In genomic region chr13:95288899-95289500, GRCh38 we compare ENCODE assay signal across 1 cellular context.
TF ChIP-seq lines count a peak whose summit lies in the region.

No MANE protein-coding gene starts in this region.

TF ChIP-seq in HEK293, 187 proteins besides CTCF, POLR2A, EP300 and RAD21 (continued from another document and continues in another):
- TF ChIP-seq INSM2 (tag by site-specific recombination; IDR thresholded peaks at IDR 0.05) = peak; percentile 97
- no peak for TF ChIP-seq KLF1 (tag by site-specific recombination; IDR thresholded peaks at IDR 0.05)
- no peak for TF ChIP-seq ZNF354C (tag by site-specific recombination; IDR thresholded peaks at IDR 0.05; ENCODE audit: borderline replicate concordance, low read depth)
- TF ChIP-seq ZNF26 (tag by site-specific recombination; IDR thresholded peaks at IDR 0.05) = no peak
- TF ChIP-seq ZBTB1 (tag by site-specific recombination; IDR thresholded peaks at IDR 0.05) = peak; percentile 88
- no peak for TF ChIP-seq ZNF433 (tag by site-specific recombination; IDR thresholded peaks at IDR 0.05; ENCODE audit: low read depth)
- no peak for TF ChIP-seq ZSCAN4 (tag by site-specific recombination; IDR thresholded peaks at IDR 0.05)
- TF ChIP-seq ZBTB49 (tag by site-specific recombination; IDR thresholded peaks at IDR 0.05; ENCODE audit: low read depth) = no peak
- TF ChIP-seq ZNF350 (tag by site-specific recombination; IDR thresholded peaks at IDR 0.05) = no peak
- peak; percentile 98 for TF ChIP-seq PRDM6 (tag by site-specific recombination; IDR thresholded peaks at IDR 0.05)
- peak; percentile 82 for TF ChIP-seq ZNF580 (tag by site-specific recombination; IDR thresholded peaks at IDR 0.05)
- TF ChIP-seq ZEB2 (tag by site-specific recombination; IDR thresholded peaks at IDR 0.05) = peak; percentile 97
- TF ChIP-seq MYNN (tag by site-specific recombination; IDR thresholded peaks at IDR 0.05; ENCODE audit: borderline replicate concordance) = 0 out of 2 replicates have a peak, but pooled peaks have one; percentile 48
- no peak for TF ChIP-seq ZNF211 (tag by site-specific recombination; IDR thresholded peaks at IDR 0.05; ENCODE audit: low read depth)
- TF ChIP-seq ZNF501 (tag by site-specific recombination; IDR thresholded peaks at IDR 0.05) = peak; percentile 51; the same call in 1 of the 2 replicates
- peak; percentile 80 for TF ChIP-seq WT1 (tag by site-specific recombination; IDR thresholded peaks at IDR 0.05)
- peak; percentile 79; the same call in 1 of the 2 replicates for TF ChIP-seq ZNF639 (tag by site-specific recombination; IDR thresholded peaks at IDR 0.05)
- TF ChIP-seq ZSCAN23 (tag by site-specific recombination; IDR thresholded peaks at IDR 0.05) = 0 out of 2 replicates have a peak, but pooled peaks have one; percentile 51
- TF ChIP-seq ZNF391 (tag by site-specific recombination; IDR thresholded peaks at IDR 0.05; ENCODE audit: borderline replicate concordance, low read depth) = 0 out of 2 replicates have a peak, but pooled peaks have one; percentile 77
- no peak for TF ChIP-seq ELK4 (IDR thresholded peaks at IDR 0.05; ENCODE audit: borderline replicate concordance, low read depth, low read length)
- TF ChIP-seq ZNF544 (tag by site-specific recombination; IDR thresholded peaks at IDR 0.05) = no peak
- no peak for TF ChIP-seq SCRT2 (tag by site-specific recombination; IDR thresholded peaks at IDR 0.05)
- peak; percentile 87; the same call in 1 of the 2 replicates for TF ChIP-seq OVOL3 (tag by site-specific recombination; IDR thresholded peaks at IDR 0.05)
- TF ChIP-seq ZFP37 (tag by site-specific recombination; IDR thresholded peaks at IDR 0.05) = no peak
- TF ChIP-seq ZNF610 (tag by site-specific recombination; IDR thresholded peaks at IDR 0.05; ENCODE audit: borderline replicate concordance) = peak; percentile 68; the same call in 1 of the 2 replicates
- TF ChIP-seq ZNF366 (tag by site-specific recombination; conservative IDR thresholded peaks at IDR 0.05) = peak; percentile 86
- peak; percentile 91 for TF ChIP-seq ZNF629 (tag by site-specific recombination; IDR thresholded peaks at IDR 0.05)
- peak; percentile 85 for TF ChIP-seq ZBTB44 (tag by site-specific recombination; IDR thresholded peaks at IDR 0.05)
- no peak for TF ChIP-seq ZNF2 (tag by site-specific recombination; IDR thresholded peaks at IDR 0.05)
- peak; percentile 58; the same call in 1 of the 2 replicates for TF ChIP-seq ZSCAN30 (tag by site-specific recombination; IDR thresholded peaks at IDR 0.05)
- peak; percentile 71; the same call in 1 of the 2 replicates for TF ChIP-seq BCL11A (tag by site-specific recombination; IDR thresholded peaks at IDR 0.05; ENCODE audit: low read depth)
- TF ChIP-seq ZNF302 (tag by site-specific recombination; IDR thresholded peaks at IDR 0.05; ENCODE audit: low read depth) = no peak
- no peak for TF ChIP-seq ZNF362 (tag by site-specific recombination; IDR thresholded peaks at IDR 0.05)
- TF ChIP-seq IKZF3 (tag by site-specific recombination; IDR thresholded peaks at IDR 0.05) = peak; percentile 87
- TF ChIP-seq ZNF18 (tag by site-specific recombination; IDR thresholded peaks at IDR 0.05) = peak; percentile 84
- TF ChIP-seq TCF7L2 (IDR thresholded peaks at IDR 0.05; ENCODE audit: borderline replicate concordance, low read depth, low read length) = peak; percentile 66; the same call in 1 of the 2 replicates
- 0 out of 2 replicates have a peak, but pooled peaks have one; percentile 17 for TF ChIP-seq ZBTB8A (tag by site-specific recombination; IDR thresholded peaks at IDR 0.05)
- TF ChIP-seq ZNF148 (tag by site-specific recombination; IDR thresholded peaks at IDR 0.05; ENCODE audit: borderline replicate concordance) = no peak
- peak; percentile 88 for TF ChIP-seq SCRT1 (tag by site-specific recombination; IDR thresholded peaks at IDR 0.05; ENCODE audit: borderline replicate concordance)
- peak; percentile 99 for TF ChIP-seq FEZF1 (tag by site-specific recombination; IDR thresholded peaks at IDR 0.05)
- peak; percentile 81 for TF ChIP-seq ZNF600 (tag by site-specific recombination; IDR thresholded peaks at IDR 0.05)
- peak; percentile 39 for TF ChIP-seq ZNF146 (tag by site-specific recombination; IDR thresholded peaks at IDR 0.05)
- no peak for TF ChIP-seq ZNF404 (tag by site-specific recombination; IDR thresholded peaks at IDR 0.05)
